ENCODE assay signal across 1 cellular context in the genomic region with DNA sequence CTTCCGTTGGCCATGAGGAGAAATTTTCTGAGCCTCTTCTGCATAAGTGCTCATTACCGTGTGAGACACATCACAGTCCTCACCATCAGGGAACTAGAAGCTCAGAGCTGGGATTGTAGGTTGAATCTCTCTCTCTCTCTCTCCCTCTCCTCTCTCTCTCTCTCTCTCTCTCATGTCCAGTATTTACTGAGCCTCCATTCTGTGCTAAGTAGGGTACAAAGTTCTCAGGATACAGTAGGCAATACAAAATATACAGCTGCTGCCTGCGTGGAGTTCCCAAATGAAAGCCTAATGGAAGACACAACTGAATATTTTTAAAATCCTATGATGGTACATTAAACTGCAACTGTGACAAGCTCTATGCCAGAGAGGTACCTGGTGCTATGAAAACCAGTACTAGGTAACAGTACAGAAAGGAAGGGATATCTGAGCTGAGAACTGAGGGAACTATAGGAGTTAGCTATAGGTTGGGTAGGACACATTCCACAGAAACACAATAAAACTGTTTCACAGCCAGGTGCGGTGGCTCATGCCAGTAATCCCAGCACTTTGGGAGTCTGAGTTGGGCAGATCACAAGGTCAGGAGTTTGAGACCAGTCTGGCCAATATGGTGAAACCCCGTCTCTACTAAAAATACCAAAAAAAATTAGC.
A peak's percentile ranks its signal among the peaks of the same experiment; 100 is the strongest.
TF ChIP-seq lines count a peak whose summit lies in the region.

No MANE protein-coding gene starts in this region.

TF ChIP-seq in HepG2, 621 proteins besides CTCF, POLR2A, EP300 and RAD21 (continued from another document and continues in another):
- TF ChIP-seq ZBTB44 (CRISPR knock-in tag; IDR thresholded peaks at IDR 0.05) (no peak), NKX3-1 (CRISPR knock-in tag; IDR thresholded peaks at IDR 0.05) (0 out of 2 replicates have a peak, but pooled peaks have one; percentile 68), ZNF460 (CRISPR knock-in tag; IDR thresholded peaks at IDR 0.05; ENCODE audit: borderline replicate concordance) (no peak), ZNF513 (CRISPR knock-in tag; conservative IDR thresholded peaks at IDR 0.05) (no peak), USF2 (IDR thresholded peaks at IDR 0.05; ENCODE audit: low read depth, low read length) (no peak), USF2 (CRISPR knock-in tag; IDR thresholded peaks at IDR 0.05; ENCODE audit: borderline replicate concordance) (no peak), SKIL (CRISPR knock-in tag; IDR thresholded peaks at IDR 0.05; ENCODE audit: borderline replicate concordance) (no peak), BRD4 (CRISPR knock-in tag; IDR thresholded peaks at IDR 0.05) (no peak), ZKSCAN1 (IDR thresholded peaks at IDR 0.05; ENCODE audit: low read length) (no peak), GTF3A (CRISPR knock-in tag; conservative IDR thresholded peaks at IDR 0.05) (no peak), GFI1 (CRISPR knock-in tag; IDR thresholded peaks at IDR 0.05; ENCODE audit: borderline replicate concordance) (peak; percentile 68; the same call in 1 of the 2 replicates), AGO1 (IDR thresholded peaks at IDR 0.05; ENCODE audit: low read depth, low read length, poor library complexity, severe bottlenecking) (no peak), FUBP1 (CRISPR knock-in tag; IDR thresholded peaks at IDR 0.05; ENCODE audit: borderline replicate concordance) (no peak), SKI (IDR thresholded peaks at IDR 0.05; ENCODE audit: partially characterized antibody) (no peak), ZNF235 (CRISPR knock-in tag; IDR thresholded peaks at IDR 0.05; ENCODE audit: borderline replicate concordance) (no peak), ZNF709 (CRISPR knock-in tag; IDR thresholded peaks at IDR 0.05) (no peak), THYN1 (CRISPR knock-in tag; IDR thresholded peaks at IDR 0.05; ENCODE audit: borderline replicate concordance, low read depth) (no peak), PRDM15 (CRISPR knock-in tag; IDR thresholded peaks at IDR 0.05) (no peak), ZNF670 (CRISPR knock-in tag; IDR thresholded peaks at IDR 0.05; ENCODE audit: borderline replicate concordance) (no peak), ZNF350 (CRISPR knock-in tag; IDR thresholded peaks at IDR 0.05; ENCODE audit: borderline replicate concordance, low read depth) (no peak), DNMT3B (CRISPR knock-in tag; conservative IDR thresholded peaks at IDR 0.05) (no peak), ZNF660 (CRISPR knock-in tag; IDR thresholded peaks at IDR 0.05; ENCODE audit: borderline replicate concordance, low read depth) (no peak)
- TF ChIP-seq, protein P1, sequence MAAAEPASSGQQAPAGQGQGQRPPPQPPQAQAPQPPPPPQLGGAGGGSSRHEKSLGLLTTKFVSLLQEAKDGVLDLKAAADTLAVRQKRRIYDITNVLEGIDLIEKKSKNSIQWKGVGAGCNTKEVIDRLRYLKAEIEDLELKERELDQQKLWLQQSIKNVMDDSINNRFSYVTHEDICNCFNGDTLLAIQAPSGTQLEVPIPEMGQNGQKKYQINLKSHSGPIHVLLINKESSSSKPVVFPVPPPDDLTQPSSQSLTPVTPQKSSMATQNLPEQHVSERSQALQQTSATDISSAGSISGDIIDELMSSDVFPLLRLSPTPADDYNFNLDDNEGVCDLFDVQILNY (CRISPR knock-in tag; conservative IDR thresholded peaks at IDR 0.05), result no peak
- TF ChIP-seq, protein P2, sequence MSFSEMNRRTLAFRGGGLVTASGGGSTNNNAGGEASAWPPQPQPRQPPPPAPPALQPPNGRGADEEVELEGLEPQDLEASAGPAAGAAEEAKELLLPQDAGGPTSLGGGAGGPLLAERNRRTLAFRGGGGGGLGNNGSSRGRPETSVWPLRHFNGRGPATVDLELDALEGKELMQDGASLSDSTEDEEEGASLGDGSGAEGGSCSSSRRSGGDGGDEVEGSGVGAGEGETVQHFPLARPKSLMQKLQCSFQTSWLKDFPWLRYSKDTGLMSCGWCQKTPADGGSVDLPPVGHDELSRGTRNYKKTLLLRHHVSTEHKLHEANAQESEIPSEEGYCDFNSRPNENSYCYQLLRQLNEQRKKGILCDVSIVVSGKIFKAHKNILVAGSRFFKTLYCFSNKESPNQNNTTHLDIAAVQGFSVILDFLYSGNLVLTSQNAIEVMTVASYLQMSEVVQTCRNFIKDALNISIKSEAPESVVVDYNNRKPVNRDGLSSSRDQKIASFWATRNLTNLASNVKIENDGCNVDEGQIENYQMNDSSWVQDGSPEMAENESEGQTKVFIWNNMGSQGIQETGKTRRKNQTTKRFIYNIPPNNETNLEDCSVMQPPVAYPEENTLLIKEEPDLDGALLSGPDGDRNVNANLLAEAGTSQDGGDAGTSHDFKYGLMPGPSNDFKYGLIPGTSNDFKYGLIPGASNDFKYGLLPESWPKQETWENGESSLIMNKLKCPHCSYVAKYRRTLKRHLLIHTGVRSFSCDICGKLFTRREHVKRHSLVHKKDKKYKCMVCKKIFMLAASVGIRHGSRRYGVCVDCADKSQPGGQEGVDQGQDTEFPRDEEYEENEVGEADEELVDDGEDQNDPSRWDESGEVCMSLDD (CRISPR knock-in tag; IDR thresholded peaks at IDR 0.05; ENCODE audit: borderline replicate concordance), result no peak
- TF ChIP-seq, protein P3, sequence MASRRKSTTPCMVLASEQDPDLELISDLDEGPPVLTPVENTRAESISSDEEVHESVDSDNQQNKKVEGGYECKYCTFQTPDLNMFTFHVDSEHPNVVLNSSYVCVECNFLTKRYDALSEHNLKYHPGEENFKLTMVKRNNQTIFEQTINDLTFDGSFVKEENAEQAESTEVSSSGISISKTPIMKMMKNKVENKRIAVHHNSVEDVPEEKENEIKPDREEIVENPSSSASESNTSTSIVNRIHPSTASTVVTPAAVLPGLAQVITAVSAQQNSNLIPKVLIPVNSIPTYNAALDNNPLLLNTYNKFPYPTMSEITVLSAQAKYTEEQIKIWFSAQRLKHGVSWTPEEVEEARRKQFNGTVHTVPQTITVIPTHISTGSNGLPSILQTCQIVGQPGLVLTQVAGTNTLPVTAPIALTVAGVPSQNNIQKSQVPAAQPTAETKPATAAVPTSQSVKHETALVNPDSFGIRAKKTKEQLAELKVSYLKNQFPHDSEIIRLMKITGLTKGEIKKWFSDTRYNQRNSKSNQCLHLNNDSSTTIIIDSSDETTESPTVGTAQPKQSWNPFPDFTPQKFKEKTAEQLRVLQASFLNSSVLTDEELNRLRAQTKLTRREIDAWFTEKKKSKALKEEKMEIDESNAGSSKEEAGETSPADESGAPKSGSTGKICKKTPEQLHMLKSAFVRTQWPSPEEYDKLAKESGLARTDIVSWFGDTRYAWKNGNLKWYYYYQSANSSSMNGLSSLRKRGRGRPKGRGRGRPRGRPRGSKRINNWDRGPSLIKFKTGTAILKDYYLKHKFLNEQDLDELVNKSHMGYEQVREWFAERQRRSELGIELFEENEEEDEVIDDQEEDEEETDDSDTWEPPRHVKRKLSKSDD (CRISPR knock-in tag; IDR thresholded peaks at IDR 0.05; ENCODE audit: low read depth), result no peak
- TF ChIP-seq, protein P4, sequence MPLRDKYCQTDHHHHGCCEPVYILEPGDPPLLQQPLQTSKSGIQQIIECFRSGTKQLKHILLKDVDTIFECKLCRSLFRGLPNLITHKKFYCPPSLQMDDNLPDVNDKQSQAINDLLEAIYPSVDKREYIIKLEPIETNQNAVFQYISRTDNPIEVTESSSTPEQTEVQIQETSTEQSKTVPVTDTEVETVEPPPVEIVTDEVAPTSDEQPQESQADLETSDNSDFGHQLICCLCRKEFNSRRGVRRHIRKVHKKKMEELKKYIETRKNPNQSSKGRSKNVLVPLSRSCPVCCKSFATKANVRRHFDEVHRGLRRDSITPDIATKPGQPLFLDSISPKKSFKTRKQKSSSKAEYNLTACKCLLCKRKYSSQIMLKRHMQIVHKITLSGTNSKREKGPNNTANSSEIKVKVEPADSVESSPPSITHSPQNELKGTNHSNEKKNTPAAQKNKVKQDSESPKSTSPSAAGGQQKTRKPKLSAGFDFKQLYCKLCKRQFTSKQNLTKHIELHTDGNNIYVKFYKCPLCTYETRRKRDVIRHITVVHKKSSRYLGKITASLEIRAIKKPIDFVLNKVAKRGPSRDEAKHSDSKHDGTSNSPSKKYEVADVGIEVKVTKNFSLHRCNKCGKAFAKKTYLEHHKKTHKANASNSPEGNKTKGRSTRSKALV (CRISPR knock-in tag; IDR thresholded peaks at IDR 0.05), result no peak
